In genomic region chr10:127556911-127557310, GRCh38 we compare ENCODE assay signal across 1 cellular context.
TF ChIP-seq lines count a peak whose summit lies in the region.

No MANE protein-coding gene starts in this region.

TF ChIP-seq in SK-N-SH treated with all-trans-retinoic acid at 6 μM for 48 hours, 23 proteins besides CTCF, POLR2A, EP300 and RAD21 (continued from another document):
- TF ChIP-seq TSHZ2 (CRISPR knock-in tag; IDR thresholded peaks at IDR 0.05) (no peak), BACH2 (CRISPR knock-in tag; IDR thresholded peaks at IDR 0.05; ENCODE audit: borderline replicate concordance) (no peak), ISL1 (CRISPR knock-in tag; IDR thresholded peaks at IDR 0.05) (no peak), CSRNP3 (CRISPR knock-in tag; IDR thresholded peaks at IDR 0.05) (no peak), PPARA (CRISPR knock-in tag; IDR thresholded peaks at IDR 0.05; ENCODE audit: borderline replicate concordance) (no peak), CREB5 (CRISPR knock-in tag; IDR thresholded peaks at IDR 0.05; ENCODE audit: low read depth) (no peak)
